ENCODE assay signal across 9 cellular contexts in genomic region chr20:62387993-62388635, GRCh38. TPM values are rescaled to one million over a fixed set of nuclear protein-coding genes. Genes with fewer than 3 reads are reported as not detected.
A peak's percentile ranks its signal among the peaks of the same experiment; 100 is the strongest.
DNase-seq lines count a peak whose midpoint lies in the region; ATAC-seq and TF ChIP-seq lines count a peak whose summit lies in the region.
"Had no signal": no experiment of that assay in that cellular context is flagged by ENCODE, and none has a peak within 500 bp of the region (broad histone marks: within the 10 kb centered on the region; RNA-seq: fewer than 3 reads in every experiment).

No MANE protein-coding gene starts in this region.

- H3K4me3 ChIP-seq in MM.1S (ENCODE audit: low read length), result peak overlapping the region; percentile 100
- peak overlapping the region; percentile 79 for H3K4me3 ChIP-seq in choroid plexus epithelial cell (ENCODE audit: low read depth, low read length)

- intact Hi-C loops in natural killer cell (cut with micrococcal nuclease), result loop anchor here (2.0 to 10.0 kb wide), 2 partner anchors 231 to 373 kb away; no protein-coding TSS in a partner anchor

- no peak for DNase-seq in MM.1S
- no peak for DNase-seq in choroid plexus epithelial cell (ENCODE audit: low read depth)
- DNase-seq in natural killer cell, result no peak
- no peak for DNase-seq in G401 (ENCODE audit: low spot score)
- no peak for DNase-seq in dedifferentiated amniotic fluid mesenchymal stem cell (ENCODE audit: extremely low spot score)

- H3K27me3 ChIP-seq in MM.1S (replicated peaks; ENCODE audit: insufficient read depth, low read length), result no peaks in the 10 kb centered on the region

- in situ Hi-C loops in G401 (cut with HindIII; ENCODE audit: low sequenced_read_pairs), result no loop called here

- H3K27ac ChIP-seq in C4-2B (peak overlapping the region; percentile 95), MM.1S (ENCODE audit: low read length) (peak overlapping the region; percentile 86; the same call in 1 of the 2 replicates)

- H3K27ac Mint-ChIP-seq in natural killer cell, result peak overlapping the region; percentile 84 to 94

- peaks cover 17% of the 10 kb centered on the region for H3K36me3 ChIP-seq in MM.1S (replicated peaks; ENCODE audit: insufficient read depth, low read length)

- H3F3A ChIP-seq in MM.1S (ENCODE audit: insufficient read depth, low read length), result peaks cover 34% of the 10 kb centered on the region

- H3K9me3 ChIP-seq in MM.1S (replicated peaks; ENCODE audit: insufficient read depth, low read length), result no peaks in the 10 kb centered on the region

- no peaks in the 10 kb centered on the region for H4K20me1 ChIP-seq in MM.1S (ENCODE audit: insufficient read depth, low read length)

- peak overlapping the region; percentile 98 for H3K4me2 ChIP-seq in MM.1S (ENCODE audit: low read depth, low read length)

- ATAC-seq in natural killer cell (no peak), HG03139 (IDR thresholded peaks at IDR 0.05; ENCODE audit: unreplicated experiment) (no peak), GM18511 (IDR thresholded peaks at IDR 0.05; ENCODE audit: unreplicated experiment) (no peak)

- no peak overlapping the region for H2AFZ ChIP-seq in MM.1S (ENCODE audit: low read length)

- peaks cover 57% of the 10 kb centered on the region for H3K79me2 ChIP-seq in MM.1S (ENCODE audit: low read length)

- TF ChIP-seq CTCF in C4-2B (conservative IDR thresholded peaks at IDR 0.05) (no peak), MM.1S (IDR thresholded peaks at IDR 0.05; ENCODE audit: low read length) (no peak), choroid plexus epithelial cell (conservative IDR thresholded peaks at IDR 0.05; ENCODE audit: low read depth, low read length) (no peak), natural killer cell (IDR thresholded peaks at IDR 0.05) (no peak)

- H3K4me1 Mint-ChIP-seq in natural killer cell, result peaks cover 27 to 42% of the 10 kb centered on the region in 2 donors

- peak overlapping the region; percentile 99 for H3K9ac ChIP-seq in MM.1S (ENCODE audit: low read length)

- peak overlapping the region; percentile 87 for H3K4me3 Mint-ChIP-seq in natural killer cell

- H3K27me3 Mint-ChIP-seq in natural killer cell (ENCODE audit: low read depth in 2 of 2), result no peaks in the 10 kb centered on the region

- H3K9me3 Mint-ChIP-seq in natural killer cell, result no peaks in the 10 kb centered on the region

- H3K9me2 ChIP-seq in MM.1S (replicated peaks; ENCODE audit: insufficient read depth, low read length), result no peaks in the 10 kb centered on the region

- H3K4me1 ChIP-seq in MM.1S (ENCODE audit: low read length), result peaks cover 12% of the 10 kb centered on the region

- H3K36me3 Mint-ChIP-seq in natural killer cell, result no peaks in the 10 kb centered on the region

RNA-seq across cellular contexts. Expression of gene RPS21, which starts 1.2 kb away (rescaled TPM):
- 1,000 to 10,000 TPM in 2 of 3 donors, 100 to 1,000 TPM in 1; 887 to 1,244 (median 1,112) TPM for total RNA-seq in natural killer cell
- total RNA-seq in G401 (2014; rRNA removed; shearing (Covaris generic)), result 1,245 and 1,753 TPM in 2 replicates

RNA-seq across cellular contexts. Expression of gene CABLES2, which starts 19.0 kb away (rescaled TPM):
- total RNA-seq in natural killer cell, result 1 to 10 TPM; 8.0 to 9.3 (median 8.4) TPM
- total RNA-seq in G401 (2014; rRNA removed; shearing (Covaris generic)), result 4.2 and 7.2 TPM in 2 replicates

RNA-seq across cellular contexts. Expression of gene LAMA5, which starts 21.0 kb away (rescaled TPM):
- 1 to 10 TPM; 1.0 to 4.3 (median 1.4) TPM for total RNA-seq in natural killer cell
- 21.6 and 28.3 TPM in 2 replicates for total RNA-seq in G401 (2014; rRNA removed; shearing (Covaris generic))

RNA-seq across cellular contexts. Expression of gene RBBP8NL, which starts 39.2 kb away (rescaled TPM):
- not detected for total RNA-seq in natural killer cell
- total RNA-seq in G401 (2014; rRNA removed; shearing (Covaris generic)), result not detected in 2 replicates
- total RNA-seq: RPMI7951 had no signal
